1 cellular context compared by ENCODE assay signal in genomic region chr7:128387216-128387615, GRCh38.
TF ChIP-seq lines count a peak whose summit lies in the region.

No MANE protein-coding gene starts in this region.

TF ChIP-seq in HepG2, 621 proteins besides CTCF, POLR2A, EP300 and RAD21:
- TF ChIP-seq ZNF333 (CRISPR knock-in tag; IDR thresholded peaks at IDR 0.05; ENCODE audit: borderline replicate concordance) (no peak), HMGXB3 (CRISPR knock-in tag; IDR thresholded peaks at IDR 0.05; ENCODE audit: borderline replicate concordance) (no peak), HIVEP1 (CRISPR knock-in tag; IDR thresholded peaks at IDR 0.05) (no peak)
TF ChIP-seq in HepG2: peak in this region for 0.
